ENCODE assay signal across 1 cellular context in the genomic region with DNA sequence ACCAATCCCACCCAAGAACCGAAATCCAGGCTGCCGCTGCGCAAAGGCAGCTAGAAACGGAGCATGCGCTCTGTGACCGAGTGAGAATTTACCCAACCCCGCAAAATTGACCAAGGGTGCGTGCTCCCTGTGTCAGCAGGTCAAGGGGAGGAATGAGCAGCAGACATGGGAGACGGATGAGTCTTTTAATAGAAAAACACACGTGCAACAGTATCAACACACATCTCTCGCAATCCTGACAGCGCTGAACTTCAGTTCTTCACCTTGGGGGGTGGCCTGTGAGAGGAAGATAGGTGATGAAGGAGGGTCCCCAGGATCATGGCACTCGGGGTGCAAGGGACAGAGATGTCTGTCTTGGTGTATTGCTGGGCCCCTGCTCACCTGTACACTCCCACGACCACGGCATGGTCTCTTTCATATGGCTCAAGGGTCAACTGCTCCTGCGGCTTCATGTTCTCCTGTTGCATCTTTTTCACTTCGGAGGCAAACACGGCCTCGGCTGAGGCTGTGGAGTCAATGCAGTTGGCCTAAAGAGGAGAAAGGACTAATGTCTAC.
TF ChIP-seq lines count a peak whose summit lies in the region.

No MANE protein-coding gene starts in this region.

TF ChIP-seq in K562, 482 proteins besides CTCF, POLR2A, EP300 and RAD21:
- 0 out of 2 replicates have a peak, but pooled peaks have one; percentile 40 for TF ChIP-seq ZNF24 (IDR thresholded peaks at IDR 0.05)
- TF ChIP-seq TCF15 (CRISPR knock-in tag; IDR thresholded peaks at IDR 0.05) = no peak
- TF ChIP-seq RAD51 (IDR thresholded peaks at IDR 0.05; ENCODE audit: borderline replicate concordance, low read depth) = no peak
- TF ChIP-seq MEIS2 (IDR thresholded peaks at IDR 0.05; ENCODE audit: partially characterized antibody) = peak; percentile 97
- TF ChIP-seq ZNF740 (CRISPR knock-in tag; IDR thresholded peaks at IDR 0.05) = peak; percentile 52; the same call in 1 of the 2 replicates
- TF ChIP-seq ZNF740 (tag; IDR thresholded peaks at IDR 0.05) = no peak
- TF ChIP-seq NRF1 (conservative IDR thresholded peaks at IDR 0.05 in 1 of 2, IDR thresholded peaks at IDR 0.05 in 1 of 2) = peak; percentile 99
- no peak for TF ChIP-seq ZKSCAN8 (CRISPR knock-in tag; IDR thresholded peaks at IDR 0.05)
- TF ChIP-seq CXXC5 (CRISPR knock-in tag; IDR thresholded peaks at IDR 0.05) = no peak
- TF ChIP-seq ZBTB7A (IDR thresholded peaks at IDR 0.05; ENCODE audit: borderline replicate concordance, control insufficient read depth, low read depth, low read length) = no peak
- no peak for TF ChIP-seq SMAD3 (CRISPR knock-in tag; conservative IDR thresholded peaks at IDR 0.05)
- no peak for TF ChIP-seq BCL6 (CRISPR knock-in tag; IDR thresholded peaks at IDR 0.05)
- TF ChIP-seq MEF2D (tag; conservative IDR thresholded peaks at IDR 0.05; ENCODE audit: low read depth) = 0 out of 2 replicates have a peak, but pooled peaks have one; percentile 24
- TF ChIP-seq POU5F1 (IDR thresholded peaks at IDR 0.05; ENCODE audit: borderline replicate concordance, low read depth, low read length, partially characterized antibody) = peak; percentile 23
- peak; percentile 35; the same call in 1 of the 2 replicates for TF ChIP-seq GMEB1 (CRISPR knock-in tag; IDR thresholded peaks at IDR 0.05)
